In the genomic region with DNA sequence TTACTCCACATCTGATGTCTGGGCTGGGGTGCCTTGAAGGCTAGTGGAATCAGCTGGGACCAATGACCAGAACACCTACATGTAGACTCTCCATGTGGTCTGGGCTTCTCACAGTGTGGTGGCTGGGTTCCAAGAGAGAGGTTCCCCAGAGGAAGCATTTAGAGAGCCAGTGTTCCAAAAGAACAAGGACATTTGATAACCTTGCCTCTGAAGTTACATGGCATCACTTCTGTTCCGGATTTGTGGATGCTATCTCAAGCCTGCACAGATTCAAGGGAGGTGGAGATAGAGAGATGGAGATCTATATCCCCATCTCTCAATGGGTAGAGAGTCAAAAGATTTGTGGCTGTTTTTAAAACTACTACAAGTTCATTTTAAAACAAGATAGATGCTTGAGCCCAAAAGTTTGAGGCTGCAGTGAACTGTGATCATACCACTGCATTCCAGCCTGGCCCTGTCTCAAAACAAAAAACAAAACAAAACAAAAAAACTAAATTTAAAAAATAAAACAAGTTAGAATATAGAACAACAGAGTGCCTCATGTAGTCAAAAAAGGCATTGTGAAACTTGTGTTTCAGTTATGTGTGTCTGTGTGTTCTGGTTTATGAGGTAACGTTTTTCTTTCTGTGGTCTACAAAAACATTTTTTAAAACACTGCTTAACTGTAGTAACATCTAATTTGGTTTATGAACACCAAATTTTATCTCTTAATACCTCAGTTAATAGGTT, we compare ENCODE assay signal across 16 cellular contexts. TPM values are rescaled to one million over a fixed set of nuclear protein-coding genes. Genes with fewer than 3 reads are reported as not detected.
DNase-seq lines count a peak whose midpoint lies in the region; ATAC-seq and TF ChIP-seq lines count a peak whose summit lies in the region.
"Had no signal": no experiment of that assay in that cellular context is flagged by ENCODE, and none has a peak within 500 bp of the region (broad histone marks: within the 10 kb centered on the region; RNA-seq: fewer than 3 reads in every experiment).

No MANE protein-coding gene starts in this region.

- H3K9me3 ChIP-seq in breast epithelium (no peaks in the 10 kb centered on the region), right lobe of liver (no peaks in the 10 kb centered on the region), Peyer's patch (no peaks in the 10 kb centered on the region)

- H3K36me3 Mint-ChIP-seq in MCF 10A (ENCODE audit: insufficient read depth, unreplicated experiment) (no peaks in the 10 kb centered on the region), chondrocyte (ENCODE audit: low read depth) (no peaks in the 10 kb centered on the region)
- H3K36me3 Mint-ChIP-seq: activated CD4-positive, alpha-beta memory T cell treated with anti-CD3 and anti-CD28 coated beads for 36 hours; activated naive CD4-positive, alpha-beta T cell treated with anti-CD3 and anti-CD28 coated beads, Interleukin-2, amount 10 ng/mL, durations not matched to agents 7 days and 5 days had no signal

- POLR2A ChIA-PET in MCF 10A (lab: Yijun Ruan, JAX) (no interaction called here), RWPE1 (lab: Yijun Ruan, JAX; ENCODE audit: low non-redundant PET) (no interaction called here)

- H3K9me3 Mint-ChIP-seq in MCF 10A (ENCODE audit: unreplicated experiment) (no peaks in the 10 kb centered on the region), chondrocyte (ENCODE audit: low read depth) (no peaks in the 10 kb centered on the region)
- H3K9me3 Mint-ChIP-seq: activated CD4-positive, alpha-beta memory T cell treated with anti-CD3 and anti-CD28 coated beads for 36 hours; activated naive CD4-positive, alpha-beta T cell treated with anti-CD3 and anti-CD28 coated beads, Interleukin-2, amount 10 ng/mL, durations not matched to agents 7 days and 5 days had no signal

- H3K36me3 ChIP-seq in breast epithelium: no peaks in the 10 kb centered on the region
- no peaks in the 10 kb centered on the region for H3K36me3 ChIP-seq in right lobe of liver
- H3K36me3 ChIP-seq in Peyer's patch: no peaks in the 10 kb centered on the region

- DNase-seq in breast epithelium (ENCODE audit: low spot score in 2 of 2): no peak
- DNase-seq in MCF 10A (ENCODE audit: unreplicated experiment): no peak
- DNase-seq in chondrocyte (ENCODE audit: low spot score): no peak
- DNase-seq in right lobe of liver: peak in 1 of 3 donors; percentile 55
- DNase-seq in H4 (ENCODE audit: low spot score): no peak
- no peak for DNase-seq in Peyer's patch
- no peak for DNase-seq in RWPE1 (ENCODE audit: low spot score)
- DNase-seq: activated CD4-positive, alpha-beta memory T cell treated with anti-CD3 and anti-CD28 coated beads for 36 hours; activated naive CD4-positive, alpha-beta T cell treated with anti-CD3 and anti-CD28 coated beads, Interleukin-2, amount 10 ng/mL, durations not matched to agents 7 days and 5 days; DMS79; islet precursor cell; naive thymus-derived CD4-positive, alpha-beta T cell; NCI-H510A; RPMI8226; trophoblast cell had no signal

- H3K27me3 ChIP-seq in breast epithelium (no peaks in the 10 kb centered on the region), right lobe of liver (no peaks in the 10 kb centered on the region), Peyer's patch (no peaks in the 10 kb centered on the region)

- H3K4me1 ChIP-seq in breast epithelium (peaks cover 6 to 7% of the 10 kb centered on the region in 2 donors), right lobe of liver (peaks cover 0 to 85% (median 34%) of the 10 kb centered on the region in 4 donors), Peyer's patch (peaks cover 0 to 72% (median 2%) of the 10 kb centered on the region in 4 donors)

- no TSS peak for BruUV-seq in MCF 10A (replicated peaks; lab: Mats Ljungman, UMichigan)

- intact Hi-C loops in breast epithelium (cut with DNase I; ENCODE audit: low total_unique reads): no loop called here
- intact Hi-C loops in MCF 10A (cut with micrococcal nuclease): no loop called here
- intact Hi-C loops in right lobe of liver (cut with DNase I): no loop called here

- no peaks in the 10 kb centered on the region for H3K27me3 Mint-ChIP-seq in MCF 10A (ENCODE audit: insufficient read depth, unreplicated experiment)
- H3K27me3 Mint-ChIP-seq in chondrocyte (ENCODE audit: low read depth): no peaks in the 10 kb centered on the region
- H3K27me3 Mint-ChIP-seq: activated CD4-positive, alpha-beta memory T cell treated with anti-CD3 and anti-CD28 coated beads for 36 hours; activated naive CD4-positive, alpha-beta T cell treated with anti-CD3 and anti-CD28 coated beads, Interleukin-2, amount 10 ng/mL, durations not matched to agents 7 days and 5 days; naive thymus-derived CD4-positive, alpha-beta T cell had no signal

- H3K4me3 Mint-ChIP-seq in MCF 10A (ENCODE audit: unreplicated experiment): no peak overlapping the region
- H3K4me3 Mint-ChIP-seq in chondrocyte (ENCODE audit: unreplicated experiment): no peak overlapping the region
- H3K4me3 Mint-ChIP-seq: activated CD4-positive, alpha-beta memory T cell treated with anti-CD3 and anti-CD28 coated beads for 36 hours; activated naive CD4-positive, alpha-beta T cell treated with anti-CD3 and anti-CD28 coated beads, Interleukin-2, amount 10 ng/mL, durations not matched to agents 7 days and 5 days had no signal

- no peak overlapping the region for H3K27ac Mint-ChIP-seq in MCF 10A (ENCODE audit: low read depth, unreplicated experiment)
- H3K27ac Mint-ChIP-seq in chondrocyte (ENCODE audit: unreplicated experiment): peak overlapping the region; percentile 73
- H3K27ac Mint-ChIP-seq: activated CD4-positive, alpha-beta memory T cell treated with anti-CD3 and anti-CD28 coated beads for 36 hours; activated naive CD4-positive, alpha-beta T cell treated with anti-CD3 and anti-CD28 coated beads, Interleukin-2, amount 10 ng/mL, durations not matched to agents 7 days and 5 days had no signal

- TF ChIP-seq POLR2A in breast epithelium (IDR thresholded peaks at IDR 0.05) (no peak), right lobe of liver (IDR thresholded peaks at IDR 0.05) (no peak), Peyer's patch (IDR thresholded peaks at IDR 0.05) (no peak)

- H3K27ac ChIP-seq in breast epithelium: peak overlapping the region; percentile 26 to 35
- H3K27ac ChIP-seq in right lobe of liver: peak overlapping the region; percentile 74 to 94 (median 82)
- peak overlapping the region in 2 of 4 donors; percentile 18 to 50 for H3K27ac ChIP-seq in Peyer's patch
- no peak overlapping the region for H3K27ac ChIP-seq in RWPE1

- TF ChIP-seq CTCF in breast epithelium (IDR thresholded peaks at IDR 0.05) (no peak), MCF 10A (IDR thresholded peaks at IDR 0.05; ENCODE audit: unreplicated experiment) (no peak), chondrocyte (IDR thresholded peaks at IDR 0.05) (no peak), right lobe of liver (IDR thresholded peaks at IDR 0.05) (no peak), Peyer's patch (IDR thresholded peaks at IDR 0.05) (no peak), RWPE1 (conservative IDR thresholded peaks at IDR 0.05; ENCODE audit: low read depth) (no peak)

- ATAC-seq in right lobe of liver: peak in 2 of 4 donors; percentile 5 to 32
- ATAC-seq in GM21515 (IDR thresholded peaks at IDR 0.05; ENCODE audit: unreplicated experiment): no peak
- ATAC-seq: naive thymus-derived CD4-positive, alpha-beta T cell had no signal

- H3K4me1 Mint-ChIP-seq in MCF 10A (ENCODE audit: insufficient read depth, unreplicated experiment): peaks cover 46% of the 10 kb centered on the region
- H3K4me1 Mint-ChIP-seq in chondrocyte (ENCODE audit: low read depth): peaks cover 41% of the 10 kb centered on the region

- CTCF ChIA-PET in MCF 10A (lab: Yijun Ruan, JAX): interaction anchor here (1.1 kb wide), 1 partner anchor 43 kb away, joined by 3 read pairs; no protein-coding TSS in a partner anchor
- CTCF ChIA-PET in RWPE1 (lab: Yijun Ruan, JAX): no interaction called here

- WGBS in right lobe of liver (ENCODE audit: insufficient coverage, low coverage, low lambda C conversion rate, missing lambda C conversion rate): 12% methylated on average over 2 of the region's 2 CpGs

- H3K4me3 ChIP-seq in breast epithelium: no peak overlapping the region
- H3K4me3 ChIP-seq in right lobe of liver: no peak overlapping the region
- no peak overlapping the region for H3K4me3 ChIP-seq in Peyer's patch

RNA-seq across cellular contexts. Expression of a gene that starts 44.8 kb away (rescaled TPM):
- total RNA-seq in breast epithelium (10 to 100 TPM; 45.1 to 60.5 (median 58.3) TPM), MCF 10A (2022) (27.3 and 27.4 TPM in 2 replicates), chondrocyte (21.1 to 23.8 TPM (median 22.7 TPM) in 3 replicates), right lobe of liver (10 to 100 TPM; 32.7 to 40.5 (median 37.4) TPM), Peyer's patch (100 to 1,000 TPM in 1 of 4 donors, 10 to 100 TPM in 3; 69.0 to 109 (median 89.5) TPM)
- total RNA-seq in H4 (2014; rRNA removed; shearing (Covaris generic)): 16.4 and 21.5 TPM in 2 replicates
